16 cellular contexts compared by ENCODE assay signal in the genomic region with DNA sequence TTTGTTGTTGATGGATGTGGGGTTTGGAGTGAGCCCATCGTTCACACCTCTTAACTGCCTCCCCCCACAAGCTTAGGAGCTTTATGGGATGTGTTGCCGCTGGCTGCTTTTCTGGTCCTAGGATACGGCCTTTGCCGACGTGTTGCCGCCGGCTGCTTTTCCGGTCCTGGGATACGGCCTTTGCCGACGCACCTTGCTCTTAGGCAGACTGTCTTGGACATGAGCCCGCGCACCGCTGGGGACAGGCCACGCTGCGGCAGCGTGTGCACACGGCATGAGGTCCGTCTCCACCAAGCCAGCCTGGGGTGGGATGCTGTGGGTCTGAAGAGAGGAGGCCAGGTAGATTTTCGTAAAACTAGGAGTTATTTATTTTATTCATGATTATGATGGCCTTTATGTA. TPM values are rescaled to one million over a fixed set of nuclear protein-coding genes. Genes with fewer than 3 reads are reported as not detected.
DNase-seq lines count a peak whose midpoint lies in the region; ATAC-seq and TF ChIP-seq lines count a peak whose summit lies in the region.
"Had no signal": no experiment of that assay in that cellular context is flagged by ENCODE, and none has a peak within 500 bp of the region (broad histone marks: within the 10 kb centered on the region; RNA-seq: fewer than 3 reads in every experiment).

No MANE protein-coding gene starts in this region.

- in situ Hi-C loops in G401 (cut with HindIII; ENCODE audit: low sequenced_read_pairs): no loop called here

- no peak for TF ChIP-seq EP300 in ovary (IDR thresholded peaks at IDR 0.05)

- peaks cover 6% of the 10 kb centered on the region for H3K27me3 Mint-ChIP-seq in glutamatergic neuron (ENCODE audit: unreplicated experiment)
- H3K27me3 Mint-ChIP-seq: B cell had no signal

- H3K27ac ChIP-seq in BLaER1 (peak overlapping the region; percentile 99), ovary (no peak overlapping the region), esophagus squamous epithelium (no peak overlapping the region)
- H3K27ac ChIP-seq: SK-N-MC had no signal

- peaks cover 90% of the 10 kb centered on the region for H3K79me2 ChIP-seq in Loucy (ENCODE audit: insufficient read depth, low read length)

- peaks cover 38% of the 10 kb centered on the region for H4K20me1 ChIP-seq in BLaER1
- H4K20me1 ChIP-seq in Loucy (ENCODE audit: insufficient read depth, low read length, poor library complexity, severe bottlenecking): peaks cover 29% of the 10 kb centered on the region

- DNase-seq in glutamatergic neuron (no peak), ovary (peak in 3 of 5 donors; percentile 9 to 32 (median 23)), esophagus squamous epithelium (lab: John Stamatoyannopoulos, UW) (no peak), G401 (ENCODE audit: low spot score) (no peak)
- DNase-seq: EL, H7, Karpas-422, NCI-H1930, NCI-H2227 treated with DMSO at 0.1 percent for 48 hours, NCI-H526 treated with DMSO at 0.1 percent for 48 hours, RPMI8226 had no signal

- H3K27me3 ChIP-seq in BLaER1 (no peaks in the 10 kb centered on the region), Loucy (ENCODE audit: insufficient read depth, low read length, poor library complexity, severe bottlenecking) (no peaks in the 10 kb centered on the region), ovary (no peaks in the 10 kb centered on the region), esophagus squamous epithelium (no peaks in the 10 kb centered on the region)

- no peaks in the 10 kb centered on the region for H3K36me3 Mint-ChIP-seq in glutamatergic neuron (ENCODE audit: unreplicated experiment)

- H3K9me2 ChIP-seq in Loucy (replicated peaks; ENCODE audit: low read depth, low read length): no peaks in the 10 kb centered on the region

- no peak for ATAC-seq in HG03039 (IDR thresholded peaks at IDR 0.05; ENCODE audit: unreplicated experiment)

- TF ChIP-seq CTCF in Loucy (conservative IDR thresholded peaks at IDR 0.05; ENCODE audit: low read length): no peak
- no peak for TF ChIP-seq CTCF in glutamatergic neuron (IDR thresholded peaks at IDR 0.05; ENCODE audit: partially characterized antibody, unreplicated experiment)
- no peak for TF ChIP-seq CTCF in ovary (IDR thresholded peaks at IDR 0.05)
- no peak for TF ChIP-seq CTCF in esophagus squamous epithelium (IDR thresholded peaks at IDR 0.05)

- peaks cover 99% of the 10 kb centered on the region for H3K4me1 ChIP-seq in BLaER1
- H3K4me1 ChIP-seq in Loucy (ENCODE audit: insufficient read depth, low read length, poor library complexity, severe bottlenecking): peaks cover 62% of the 10 kb centered on the region
- peaks cover 20% of the 10 kb centered on the region for H3K4me1 ChIP-seq in ovary (ENCODE audit: insufficient read depth)
- peaks cover 0 to 64% (median 25%) of the 10 kb centered on the region in 3 donors for H3K4me1 ChIP-seq in esophagus squamous epithelium

- H3K4me3 ChIP-seq in BLaER1 (peak overlapping the region; percentile 53), Loucy (ENCODE audit: low read length, poor library complexity, severe bottlenecking) (no peak overlapping the region), ovary (no peak overlapping the region), esophagus squamous epithelium (no peak overlapping the region)
- H3K4me3 ChIP-seq: SK-N-MC had no signal

- no peak overlapping the region for H2AFZ ChIP-seq in Loucy (ENCODE audit: low read length)

- peak overlapping the region; percentile 49 for H3K4me3 Mint-ChIP-seq in glutamatergic neuron (ENCODE audit: unreplicated experiment)
- H3K4me3 Mint-ChIP-seq: B cell had no signal

- peaks cover 9% of the 10 kb centered on the region for H3K9me3 Mint-ChIP-seq in glutamatergic neuron (ENCODE audit: unreplicated experiment)

- H3K9ac ChIP-seq in BLaER1 (peak overlapping the region; percentile 90), Loucy (ENCODE audit: low read depth, low read length, poor library complexity, severe bottlenecking) (peak overlapping the region; percentile 72)

- peaks cover 4% of the 10 kb centered on the region; the same call in 1 of the 2 replicates for H3F3A ChIP-seq in Loucy (ENCODE audit: low read depth)

- peak overlapping the region; percentile 59 for H3K27ac Mint-ChIP-seq in glutamatergic neuron (ENCODE audit: unreplicated experiment)
- H3K27ac Mint-ChIP-seq: B cell had no signal

- TF ChIP-seq POLR2A in ovary (IDR thresholded peaks at IDR 0.05) (no peak), esophagus squamous epithelium (IDR thresholded peaks at IDR 0.05) (no peak)

- 95 to 96% (median 95%) methylated on average over 20 of the region's 20 CpGs for WGBS in ovary, 3 donors
- 85 to 97% methylated on average over 14 to 20 of the region's 20 CpGs for WGBS in esophagus squamous epithelium, 2 donors

- H3K36me3 ChIP-seq in BLaER1 (peaks cover 15% of the 10 kb centered on the region), Loucy (ENCODE audit: insufficient read depth, low read length) (no peaks in the 10 kb centered on the region), ovary (no peaks in the 10 kb centered on the region), esophagus squamous epithelium (no peaks in the 10 kb centered on the region)

- H3K4me1 Mint-ChIP-seq in glutamatergic neuron (ENCODE audit: low read depth, unreplicated experiment): peaks cover 59% of the 10 kb centered on the region

- H3K4me2 ChIP-seq in BLaER1 (peak overlapping the region; percentile 96), Loucy (ENCODE audit: low read depth, low read length, poor library complexity, severe bottlenecking) (peak overlapping the region; percentile 99)

- intact Hi-C loops in ovary (cut with DNase I) (no loop called here), esophagus squamous epithelium (cut with DNase I) (no loop called here)

- H3K9me3 ChIP-seq in BLaER1: no peaks in the 10 kb centered on the region
- no peaks in the 10 kb centered on the region for H3K9me3 ChIP-seq in Loucy (ENCODE audit: insufficient read depth, low read depth, low read length)
- no peaks in the 10 kb centered on the region for H3K9me3 ChIP-seq in ovary
- H3K9me3 ChIP-seq in esophagus squamous epithelium: no peaks in the 10 kb centered on the region

RNA-seq across cellular contexts. Expression of a gene that starts 14.2 kb away (rescaled TPM):
- total RNA-seq in glutamatergic neuron (ENCODE audit: unreplicated experiment) (107 TPM), ovary (10 to 100 TPM; 15.3 to 50.7 (median 42.1) TPM), esophagus squamous epithelium (10 to 100 TPM; 39.0 to 74.7 (median 69.9) TPM)
- 10 to 100 TPM; 11.4 to 29.0 TPM for polyA plus RNA-seq in ovary
- total RNA-seq in G401 (2014; rRNA removed; shearing (Covaris generic)): 12.3 and 14.4 TPM in 2 replicates

RNA-seq across cellular contexts. Expression of a gene that starts 58.1 kb away (rescaled TPM):
- 2.6 TPM for total RNA-seq in glutamatergic neuron (ENCODE audit: unreplicated experiment)
- 1 to 10 TPM in 3 of 7 donors, under 1 TPM in 4; 0.61 to 1.4 (median 0.98) TPM for total RNA-seq in ovary
- polyA plus RNA-seq in ovary: under 1 TPM; 0.15 to 0.24 TPM
- under 1 TPM in 3 of 4 donors, not detected in 1; 0.15 to 0.95 (median 0.18) TPM for total RNA-seq in esophagus squamous epithelium
- 0.20 TPM in 1 of 2 replicates, not detected in the other for total RNA-seq in G401 (2014; rRNA removed; shearing (Covaris generic))

Comparison
In these comparisons a context has a peak if more than half of its experiments do, and no peak if none do; other contexts are left out.
1. DNase-seq: peak in ovary (3 of 5); none in glutamatergic neuron (single experiment), esophagus squamous epithelium (single experiment) and G401 (single experiment).